ENCODE assay signal across 12 cellular contexts in the genomic region with DNA sequence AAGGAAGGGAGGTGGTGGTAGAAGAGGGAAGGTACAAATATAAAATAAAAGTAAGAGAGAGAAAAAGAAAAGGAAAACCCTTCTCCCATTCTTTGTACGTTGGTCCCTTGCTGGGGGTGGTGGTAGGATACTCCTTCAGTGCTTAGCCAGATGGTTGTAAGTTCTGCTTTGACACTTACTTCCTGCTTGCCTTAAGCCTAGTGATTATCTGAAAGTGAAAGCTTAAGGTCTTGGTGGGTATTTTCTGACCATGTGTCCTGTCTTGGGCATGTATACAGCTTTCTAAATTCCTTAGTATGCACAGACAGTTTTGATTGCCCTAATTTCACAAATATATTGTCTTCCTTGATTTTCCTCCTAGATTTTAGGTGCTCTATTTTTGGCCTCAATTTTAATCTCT.
DNase-seq lines count a peak whose midpoint lies in the region; ATAC-seq lines count a peak whose summit lies in the region.
"Had no signal": no experiment of that assay in that cellular context is flagged by ENCODE, and none has a peak within 500 bp of the region (broad histone marks: within the 10 kb centered on the region; RNA-seq: fewer than 3 reads in every experiment).

No MANE protein-coding gene starts in this region.

- H3K9me3 Mint-ChIP-seq in T-cell, result peaks cover 10 to 25% (median 13%) of the 10 kb centered on the region in 3 donors

- H3K36me3 Mint-ChIP-seq in T-cell, result no peaks in the 10 kb centered on the region

- no peak overlapping the region for H3K4me3 Mint-ChIP-seq in T-cell
- H3K4me3 Mint-ChIP-seq: T-helper 2 cell treated with Interferon-gamma antibody and Interleukin-4, amounts not matched to agents 5 μg/mL and 100 μg/mL, for 36 hours had no signal

- H3K27ac Mint-ChIP-seq in T-cell, result no peak overlapping the region
- H3K27ac Mint-ChIP-seq: T-helper 2 cell treated with Interferon-gamma antibody and Interleukin-4, amounts not matched to agents 5 μg/mL and 100 μg/mL, for 36 hours had no signal

- DNase-seq in NCI-H82 treated with DMSO at 0.1 percent for 48 hours (lab: John Stamatoyannopoulos, UW; ENCODE audit: unreplicated experiment) (peak; percentile 67), Right ventricle myocardium inferior (ENCODE audit: missing footprints) (no peak), T-cell (no peak), HuH-7 (ENCODE audit: low spot score) (no peak)
- no peak for DNase-seq in activated effector memory CD4-positive, alpha-beta T cell treated with Interleukin-2 at 50 U/mL for 16 hours
- DNase-seq: cerebellar nuclear complex, gastrocnemius medialis, mammary epithelial cell had no signal

- peak; percentile 100 for ATAC-seq in GM18502 (IDR thresholded peaks at IDR 0.05; ENCODE audit: poor library complexity, unreplicated experiment)
- peak; percentile 97 for ATAC-seq in GM21381 (IDR thresholded peaks at IDR 0.05; ENCODE audit: unreplicated experiment)
- peak; percentile 86 for ATAC-seq in HG03045 (IDR thresholded peaks at IDR 0.05; ENCODE audit: unreplicated experiment)
- ATAC-seq in Right ventricle myocardium inferior, result no peak
- ATAC-seq in T-cell (replicated peaks in 1 of 4), result no peak
- ATAC-seq: gastrocnemius medialis had no signal

- no peaks in the 10 kb centered on the region for H3K4me1 Mint-ChIP-seq in T-cell

- H3K27me3 Mint-ChIP-seq in T-cell, result no peaks in the 10 kb centered on the region

- intact Hi-C loops in Right ventricle myocardium inferior (cut with DNase I), result no loop called here

- POLR2A ChIA-PET in T-cell (lab: Charles Lee), result no interaction called here

- CTCF ChIA-PET in T-cell (lab: Charles Lee), result no interaction called here

Comparison
In these comparisons a context has a peak if more than half of its experiments do, and no peak if none do; other contexts are left out.
1. ATAC-seq: peak in GM18502 (single experiment), GM21381 (single experiment) and HG03045 (single experiment); none in Right ventricle myocardium inferior (single experiment) and T-cell (0 of 4).